20 cellular contexts compared by ENCODE assay signal in genomic region chr3:24287728-24288450, GRCh38.
DNase-seq lines count a peak whose midpoint lies in the region; ATAC-seq and TF ChIP-seq lines count a peak whose summit lies in the region.
"Had no signal": no experiment of that assay in that cellular context is flagged by ENCODE, and none has a peak within 500 bp of the region (broad histone marks: within the 10 kb centered on the region; RNA-seq: fewer than 3 reads in every experiment).

No MANE protein-coding gene starts in this region.

- intact Hi-C loops in heart left ventricle (cut with DNase I) = no loop called here

- ATAC-seq in heart left ventricle (peak; percentile 36 to 71 (median 62)), thoracic aorta (ENCODE audit: insufficient number of reproducible peaks, low FRiP score, low read depth) (peak; percentile 58)
- ATAC-seq: activated T-helper 17 cell treated with anti-CD3 and anti-CD28 coated beads, Interleukin-2, amount 50 U/mL, for 72 hours; natural killer cell treated with Interleukin-12 subunit alpha and Interleukin-12 subunit beta and Interleukin-15 and Interleukin-18, amount 100 ng/mL, for 72 hours had no signal

- TF ChIP-seq CTCF in VCaP (conservative IDR thresholded peaks at IDR 0.05) (no peak), heart left ventricle (IDR thresholded peaks at IDR 0.05) (no peak), nephron (IDR thresholded peaks at IDR 0.05; ENCODE audit: unreplicated experiment in 3 of 3) (no peak), thoracic aorta (IDR thresholded peaks at IDR 0.05) (no peak)

- peaks cover 38% of the 10 kb centered on the region for H3K4me1 Mint-ChIP-seq in nephron
- H3K4me1 Mint-ChIP-seq: activated T-helper 17 cell treated with anti-CD3 and anti-CD28 coated beads, Interleukin-2, amount 50 U/mL, for 72 hours; B cell had no signal

- peak overlapping the region; percentile 74 for H3K27ac ChIP-seq in VCaP
- peak overlapping the region in 2 of 12 donors; percentile 1 to 59 for H3K27ac ChIP-seq in heart left ventricle
- H3K27ac ChIP-seq in thoracic aorta = peak overlapping the region; percentile 43 to 66
- H3K27ac ChIP-seq: SJSA1 had no signal

- peak overlapping the region in 1 of 3 experiments; percentile 50 for H3K4me3 Mint-ChIP-seq in nephron
- H3K4me3 Mint-ChIP-seq: activated T-helper 17 cell treated with anti-CD3 and anti-CD28 coated beads, Interleukin-2, amount 50 U/mL, for 72 hours; B cell; HFFc6; natural killer cell treated with Interleukin-12 subunit alpha and Interleukin-12 subunit beta and Interleukin-15 and Interleukin-18, amount 100 ng/mL, for 72 hours; T-helper 2 cell treated with Interferon-gamma antibody and Interleukin-4, amounts not matched to agents 5 μg/mL and 100 μg/mL, for 36 hours had no signal

- WGBS in heart left ventricle, 4 donors = 19 to 48% (median 24%) methylated on average over 3 of the region's 3 CpGs

- H3K36me3 ChIP-seq in heart left ventricle = no peaks in the 10 kb centered on the region
- H3K36me3 ChIP-seq in thoracic aorta = no peaks in the 10 kb centered on the region
- H3K36me3 ChIP-seq: SJSA1 had no signal

- H3K27me3 Mint-ChIP-seq in nephron (ENCODE audit: low read depth) = no peaks in the 10 kb centered on the region
- H3K27me3 Mint-ChIP-seq: B cell; natural killer cell treated with Interleukin-12 subunit alpha and Interleukin-12 subunit beta and Interleukin-15 and Interleukin-18, amount 100 ng/mL, for 72 hours had no signal

- H3K4me1 ChIP-seq in heart left ventricle = peaks cover 0 to 28% (median 16%) of the 10 kb centered on the region in 12 donors
- peaks cover 19 to 52% of the 10 kb centered on the region in 2 donors for H3K4me1 ChIP-seq in thoracic aorta (ENCODE audit: control insufficient read depth in 1 of 2, low read depth in 2 of 2)

- H3K27me3 ChIP-seq in heart left ventricle = no peaks in the 10 kb centered on the region
- no peaks in the 10 kb centered on the region for H3K27me3 ChIP-seq in thoracic aorta (replicated peaks; ENCODE audit: insufficient read depth)
- H3K27me3 ChIP-seq: SJSA1 had no signal

- TF ChIP-seq POLR2A in heart left ventricle (IDR thresholded peaks at IDR 0.05) = no peak

- peaks cover 5% of the 10 kb centered on the region for H3K9me3 Mint-ChIP-seq in nephron
- H3K9me3 Mint-ChIP-seq: activated T-helper 17 cell treated with anti-CD3 and anti-CD28 coated beads, Interleukin-2, amount 50 U/mL, for 72 hours; HFFc6; natural killer cell treated with Interleukin-12 subunit alpha and Interleukin-12 subunit beta and Interleukin-15 and Interleukin-18, amount 100 ng/mL, for 72 hours had no signal

- peak in 2 of 5 donors; percentile 30 to 33 for DNase-seq in heart left ventricle
- DNase-seq in thoracic aorta (ENCODE audit: low spot score) = peak; percentile 6
- no peak for DNase-seq in NCI-H510A treated with DMSO at 0.1 percent for 48 hours (lab: John Stamatoyannopoulos, UW)
- DNase-seq in NCI-H1048 (lab: John Stamatoyannopoulos, UW) = no peak
- no peak for DNase-seq in DMS53 (lab: John Stamatoyannopoulos, UW)
- no peak for DNase-seq in occipital lobe (lab: John Stamatoyannopoulos, UW)
- DNase-seq: Calu3, foreskin fibroblast, HFFc6, mammary epithelial cell, NCI-H2081, NCI-H526 treated with DMSO at 0.1 percent for 48 hours, retina had no signal

- peaks cover 0 to 2% (median 0%) of the 10 kb centered on the region in 12 donors for H3K9me3 ChIP-seq in heart left ventricle
- H3K9me3 ChIP-seq in thoracic aorta = no peaks in the 10 kb centered on the region
- H3K9me3 ChIP-seq: SJSA1 had no signal

- H3K4me3 ChIP-seq in heart left ventricle = no peak overlapping the region
- H3K4me3 ChIP-seq in thoracic aorta = peak overlapping the region; percentile 12
- H3K4me3 ChIP-seq: SJSA1 had no signal

- peaks cover 6% of the 10 kb centered on the region for H3K36me3 Mint-ChIP-seq in nephron (ENCODE audit: low read depth)
- H3K36me3 Mint-ChIP-seq: natural killer cell treated with Interleukin-12 subunit alpha and Interleukin-12 subunit beta and Interleukin-15 and Interleukin-18, amount 100 ng/mL, for 72 hours had no signal

- H3K27ac Mint-ChIP-seq in nephron = peak overlapping the region in 2 of 3 experiments; percentile 69 to 77
- H3K27ac Mint-ChIP-seq: activated T-helper 17 cell treated with anti-CD3 and anti-CD28 coated beads, Interleukin-2, amount 50 U/mL, for 72 hours; B cell; HFFc6; natural killer cell treated with Interleukin-12 subunit alpha and Interleukin-12 subunit beta and Interleukin-15 and Interleukin-18, amount 100 ng/mL, for 72 hours; T-helper 2 cell treated with Interferon-gamma antibody and Interleukin-4, amounts not matched to agents 5 μg/mL and 100 μg/mL, for 36 hours had no signal
